Comparison of ENCODE assay signal across 8 cellular contexts in the genomic region with DNA sequence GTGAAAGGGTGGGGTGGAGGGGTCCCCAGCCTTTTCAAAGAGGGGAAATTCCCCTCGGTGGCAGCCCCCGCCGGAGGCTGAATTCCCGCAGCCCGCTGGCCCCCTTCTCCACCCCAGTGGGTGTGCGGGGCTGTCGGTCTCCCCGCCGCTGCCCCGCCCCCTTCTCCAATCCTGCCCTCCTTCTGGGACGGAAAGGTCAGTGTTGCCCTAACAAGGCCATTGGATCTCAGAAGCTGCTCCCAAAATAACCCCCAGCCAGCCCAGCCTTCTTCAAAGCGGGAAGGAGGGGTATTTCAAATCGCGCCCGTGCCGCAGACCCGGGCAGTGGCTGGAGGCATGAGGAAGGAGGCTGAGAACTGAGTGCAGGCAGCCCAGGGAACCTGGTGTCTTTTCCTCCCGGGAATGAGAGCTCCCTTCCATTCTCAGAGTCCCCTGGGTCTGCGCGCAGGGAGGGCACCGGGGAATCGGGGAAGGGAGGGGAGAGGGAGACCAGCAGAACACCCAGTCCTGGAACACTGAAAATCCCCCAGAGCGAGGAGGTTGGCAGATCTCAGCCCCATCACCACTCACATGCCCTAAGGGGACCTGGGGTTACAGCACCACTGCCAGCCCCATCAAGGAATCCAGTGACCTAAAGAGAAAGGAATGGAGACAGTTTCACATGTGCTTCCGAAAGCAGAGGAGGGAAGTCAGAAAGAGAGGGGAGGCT. TPM values are rescaled to one million over a fixed set of nuclear protein-coding genes. Genes with fewer than 3 reads are reported as not detected.
A peak's percentile ranks its signal among the peaks of the same experiment; 100 is the strongest.
DNase-seq lines count a peak whose midpoint lies in the region; ATAC-seq and TF ChIP-seq lines count a peak whose summit lies in the region.

JPH2 (minus strand) TSS at position 135 of the 709 bp plus-strand sequence. CDS start 483 bp downstream, outside the sequence.

- no peak for TF ChIP-seq POLR2A in GM18505 (IDR thresholded peaks at IDR 0.05; ENCODE audit: borderline replicate concordance, extremely low read depth, insufficient read depth, insufficient read length)

- ATAC-seq in activated B cell treated with CpG ODN at 0.5 μM for 24 hours (ENCODE audit: low read depth) (peak; percentile 16), left cardiac atrium (peak; percentile 80 to 83), HG02870 (IDR thresholded peaks at IDR 0.05; ENCODE audit: unreplicated experiment) (no peak), GM18858 (IDR thresholded peaks at IDR 0.05; ENCODE audit: unreplicated experiment) (no peak), HG02763 (IDR thresholded peaks at IDR 0.05; ENCODE audit: unreplicated experiment) (no peak), GM18505 (IDR thresholded peaks at IDR 0.05; ENCODE audit: unreplicated experiment) (no peak)

- no peaks in the 10 kb centered on the region for H3K9me3 ChIP-seq in HEK293 (ENCODE audit: control insufficient read depth, insufficient read depth, low read depth, low read length)

- H3K9me3 Mint-ChIP-seq in activated B cell treated with CpG ODN at 0.5 μM for 24 hours: no peaks in the 10 kb centered on the region

- H3K4me1 ChIP-seq in HEK293 (ENCODE audit: control insufficient read depth, insufficient read depth, low read length): peaks cover 6% of the 10 kb centered on the region

- no peaks in the 10 kb centered on the region for H3K36me3 Mint-ChIP-seq in activated B cell treated with CpG ODN at 0.5 μM for 24 hours (ENCODE audit: low read depth)

- peak within 1 kb of the TSS; percentile 64 for H3K4me3 Mint-ChIP-seq in activated B cell treated with CpG ODN at 0.5 μM for 24 hours

- CTCF ChIA-PET in HEK293 (lab: Yijun Ruan, JAX) (interaction anchor here (0.6 to 6.7 kb wide), 10 partner anchors 9 to 464 kb away, joined by 3 to 316 read pairs (median 4); no protein-coding TSS in a partner anchor), activated B cell treated with CpG ODN at 0.5 μM for 24 hours (lab: Charles Lee) (interaction anchor here (0.9 to 4.8 kb wide), 2 partner anchors 31 to 70 kb away, joined by 3 to 62 read pairs; no protein-coding TSS in a partner anchor)

- peaks cover 21% of the 10 kb centered on the region for H3K4me1 Mint-ChIP-seq in activated B cell treated with CpG ODN at 0.5 μM for 24 hours

- peak within 1 kb of the TSS; percentile 40 for H3K4me3 ChIP-seq in HEK293 (ENCODE audit: low read depth, low read length)

- DNase-seq in activated B cell treated with CpG ODN at 0.5 μM for 24 hours (no peak), left cardiac atrium (peak; percentile 66), renal cortical epithelial cell (ENCODE audit: low read depth) (peak; percentile 84)

- POLR2A ChIA-PET in HEK293 (lab: Yijun Ruan, JAX): interaction anchor here (0.9 to 4.2 kb wide), 6 partner anchors 9 to 70 kb away, joined by 3 to 21 read pairs (median 4); no protein-coding TSS in a partner anchor
- POLR2A ChIA-PET in activated B cell treated with CpG ODN at 0.5 μM for 24 hours (lab: Charles Lee): interaction anchor here (0.8 kb wide), 1 partner anchor 23 kb away, joined by 3 read pairs; the partner anchor contains the start of gene OSER1

- no peak within 1 kb of the TSS for H3K27ac ChIP-seq in HEK293 (ENCODE audit: extremely low read depth, low read depth, low read length)

- no peak for TF ChIP-seq CTCF in HEK293 (tag by site-specific recombination; IDR thresholded peaks at IDR 0.05)
- TF ChIP-seq CTCF in activated B cell treated with CpG ODN at 0.5 μM for 24 hours (IDR thresholded peaks at IDR 0.05): no peak

- H3K27me3 Mint-ChIP-seq in activated B cell treated with CpG ODN at 0.5 μM for 24 hours: peaks cover 41% of the 10 kb centered on the region

- intact Hi-C loops in activated B cell treated with CpG ODN at 0.5 μM for 24 hours (cut with micrococcal nuclease) (no loop called here), left cardiac atrium (cut with DNase I) (loop anchor here (5.0 kb wide), 2 partner anchors 35 to 70 kb away; no protein-coding TSS in a partner anchor)

- H3K36me3 ChIP-seq in HEK293 (ENCODE audit: control insufficient read depth in 2 of 2, insufficient read depth in 1 of 2, low read length in 2 of 2): no peaks in the 10 kb centered on the region

- H3K27ac Mint-ChIP-seq in activated B cell treated with CpG ODN at 0.5 μM for 24 hours: no peak within 1 kb of the TSS

TF ChIP-seq in HEK293, 187 proteins besides CTCF, POLR2A, EP300 and RAD21 (continues in another document):
- TF ChIP-seq, protein P1, sequence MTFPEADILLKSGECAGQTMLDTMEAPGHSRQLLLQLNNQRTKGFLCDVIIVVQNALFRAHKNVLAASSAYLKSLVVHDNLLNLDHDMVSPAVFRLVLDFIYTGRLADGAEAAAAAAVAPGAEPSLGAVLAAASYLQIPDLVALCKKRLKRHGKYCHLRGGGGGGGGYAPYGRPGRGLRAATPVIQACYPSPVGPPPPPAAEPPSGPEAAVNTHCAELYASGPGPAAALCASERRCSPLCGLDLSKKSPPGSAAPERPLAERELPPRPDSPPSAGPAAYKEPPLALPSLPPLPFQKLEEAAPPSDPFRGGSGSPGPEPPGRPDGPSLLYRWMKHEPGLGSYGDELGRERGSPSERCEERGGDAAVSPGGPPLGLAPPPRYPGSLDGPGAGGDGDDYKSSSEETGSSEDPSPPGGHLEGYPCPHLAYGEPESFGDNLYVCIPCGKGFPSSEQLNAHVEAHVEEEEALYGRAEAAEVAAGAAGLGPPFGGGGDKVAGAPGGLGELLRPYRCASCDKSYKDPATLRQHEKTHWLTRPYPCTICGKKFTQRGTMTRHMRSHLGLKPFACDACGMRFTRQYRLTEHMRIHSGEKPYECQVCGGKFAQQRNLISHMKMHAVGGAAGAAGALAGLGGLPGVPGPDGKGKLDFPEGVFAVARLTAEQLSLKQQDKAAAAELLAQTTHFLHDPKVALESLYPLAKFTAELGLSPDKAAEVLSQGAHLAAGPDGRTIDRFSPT (tag by site-specific recombination; IDR thresholded peaks at IDR 0.05): no peak
- TF ChIP-seq SP3 (tag by site-specific recombination; IDR thresholded peaks at IDR 0.05) (peak; percentile 35; the same call in 1 of the 2 replicates), ZNF677 (tag by site-specific recombination; IDR thresholded peaks at IDR 0.05) (no peak), ZNF350 (tag by site-specific recombination; IDR thresholded peaks at IDR 0.05) (no peak), ZNF391 (tag by site-specific recombination; IDR thresholded peaks at IDR 0.05; ENCODE audit: borderline replicate concordance, low read depth) (no peak), ZNF184 (tag by site-specific recombination; IDR thresholded peaks at IDR 0.05) (no peak), ZNF600 (tag by site-specific recombination; IDR thresholded peaks at IDR 0.05) (0 out of 2 replicates have a peak, but pooled peaks have one; percentile 21), ZNF629 (tag by site-specific recombination; IDR thresholded peaks at IDR 0.05) (0 out of 2 replicates have a peak, but pooled peaks have one; percentile 12), KLF9 (tag by site-specific recombination; IDR thresholded peaks at IDR 0.05; ENCODE audit: low read depth) (0 out of 2 replicates have a peak, but pooled peaks have one; percentile 46), ZNF140 (tag by site-specific recombination; IDR thresholded peaks at IDR 0.05) (no peak), ZBTB17 (tag by site-specific recombination; IDR thresholded peaks at IDR 0.05) (peak; percentile 39; the same call in 1 of the 2 replicates), ZNF148 (tag by site-specific recombination; IDR thresholded peaks at IDR 0.05; ENCODE audit: borderline replicate concordance) (no peak), ZNF830 (tag by site-specific recombination; IDR thresholded peaks at IDR 0.05; ENCODE audit: low read depth) (no peak), ZBTB48 (tag by site-specific recombination; IDR thresholded peaks at IDR 0.05) (peak; percentile 20; the same call in 1 of the 2 replicates), KLF7 (tag by site-specific recombination; IDR thresholded peaks at IDR 0.05; ENCODE audit: borderline replicate concordance) (no peak), GLI4 (tag by site-specific recombination; IDR thresholded peaks at IDR 0.05) (no peak), SALL2 (tag by site-specific recombination; IDR thresholded peaks at IDR 0.05; ENCODE audit: borderline replicate concordance) (no peak), ZFP3 (tag by site-specific recombination; IDR thresholded peaks at IDR 0.05; ENCODE audit: low read depth) (no peak)
- TF ChIP-seq, protein P2, sequence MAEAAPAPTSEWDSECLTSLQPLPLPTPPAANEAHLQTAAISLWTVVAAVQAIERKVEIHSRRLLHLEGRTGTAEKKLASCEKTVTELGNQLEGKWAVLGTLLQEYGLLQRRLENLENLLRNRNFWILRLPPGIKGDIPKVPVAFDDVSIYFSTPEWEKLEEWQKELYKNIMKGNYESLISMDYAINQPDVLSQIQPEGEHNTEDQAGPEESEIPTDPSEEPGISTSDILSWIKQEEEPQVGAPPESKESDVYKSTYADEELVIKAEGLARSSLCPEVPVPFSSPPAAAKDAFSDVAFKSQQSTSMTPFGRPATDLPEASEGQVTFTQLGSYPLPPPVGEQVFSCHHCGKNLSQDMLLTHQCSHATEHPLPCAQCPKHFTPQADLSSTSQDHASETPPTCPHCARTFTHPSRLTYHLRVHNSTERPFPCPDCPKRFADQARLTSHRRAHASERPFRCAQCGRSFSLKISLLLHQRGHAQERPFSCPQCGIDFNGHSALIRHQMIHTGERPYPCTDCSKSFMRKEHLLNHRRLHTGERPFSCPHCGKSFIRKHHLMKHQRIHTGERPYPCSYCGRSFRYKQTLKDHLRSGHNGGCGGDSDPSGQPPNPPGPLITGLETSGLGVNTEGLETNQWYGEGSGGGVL (tag by site-specific recombination; IDR thresholded peaks at IDR 0.05): peak; percentile 25; the same call in 1 of the 2 replicates

RNA-seq across cellular contexts. Expression of gene JPH2, which starts in this region (rescaled TPM):
- total RNA-seq in activated B cell treated with CpG ODN at 0.5 μM for 24 hours (not detected in 2 replicates), left cardiac atrium (10 to 100 TPM; 78.3 to 93.5 TPM), renal cortical epithelial cell (8.5 and 11.6 TPM in 2 replicates)

Comparison
In these comparisons a context has a peak if more than half of its experiments do, and no peak if none do; other contexts are left out.
1. Peak in ATAC-seq in activated B cell treated with CpG ODN at 0.5 μM for 24 hours; RNA of the gene not detected or under 1 TPM.
2. ATAC-seq: peak in left cardiac atrium (2 of 2); none in HG02870 (single experiment), GM18858 (single experiment), HG02763 (single experiment) and GM18505 (single experiment).